ENCODE assay signal across 21 cellular contexts in the genomic region with DNA sequence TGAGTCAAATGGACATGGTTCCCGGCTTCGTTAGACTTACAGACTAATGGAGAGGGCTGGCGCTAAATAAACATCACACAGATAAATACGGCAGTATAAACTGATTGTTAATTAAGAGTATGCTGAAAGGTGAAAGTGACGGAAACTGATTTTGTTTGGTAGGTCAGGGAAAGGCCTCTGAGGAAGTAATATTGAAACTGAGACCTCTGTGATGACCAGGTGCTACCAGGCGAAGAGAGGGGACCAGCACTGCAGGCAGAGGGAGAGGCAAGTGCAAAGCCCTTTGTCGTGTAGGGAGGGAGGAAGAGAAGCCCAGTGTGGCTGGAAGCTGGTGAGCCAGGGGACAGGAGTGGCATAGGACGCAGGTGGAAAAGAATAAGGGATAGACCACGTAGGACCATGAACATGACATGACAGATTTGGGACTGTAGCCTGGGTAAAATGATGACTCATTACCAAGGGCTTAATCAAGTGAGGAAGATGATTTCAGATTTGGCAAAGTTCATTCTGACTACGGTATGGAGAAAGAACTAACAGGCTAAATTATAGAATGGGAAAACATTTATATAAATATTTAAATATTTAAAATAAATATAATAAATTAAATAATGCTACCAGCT.
"Had no signal": no experiment of that assay in that cellular context is flagged by ENCODE, and none has a peak within 500 bp of the region (broad histone marks: within the 10 kb centered on the region; RNA-seq: fewer than 3 reads in every experiment).

No MANE protein-coding gene starts in this region.

- H3K4me3 ChIP-seq: lung, smooth muscle cell had no signal

- H3K27ac Mint-ChIP-seq: activated CD4-positive, alpha-beta memory T cell treated with anti-CD3 and anti-CD28 coated beads, Interleukin-2, amount 10 ng/mL, durations not matched to agents 7 days and 5 days; activated CD8-positive, alpha-beta memory T cell treated with anti-CD3 and anti-CD28 coated beads, Interleukin-2, amount 10 ng/mL, durations not matched to agents 7 days and 5 days; activated naive CD8-positive, alpha-beta T cell treated with anti-CD3 and anti-CD28 coated beads, Interleukin-2, amount 10 ng/mL, durations not matched to agents 7 days and 5 days; activated T-helper 17 cell treated with anti-CD3 and anti-CD28 coated beads, Interleukin-2, amount 50 U/mL, for 72 hours; brain; endodermal cell; natural killer cell had no signal

- H3K36me3 Mint-ChIP-seq: activated CD8-positive, alpha-beta memory T cell treated with anti-CD3 and anti-CD28 coated beads, Interleukin-2, amount 10 ng/mL, durations not matched to agents 7 days and 5 days; activated naive CD8-positive, alpha-beta T cell treated with anti-CD3 and anti-CD28 coated beads, Interleukin-2, amount 10 ng/mL, durations not matched to agents 7 days and 5 days; natural killer cell had no signal

- DNase-seq: activated CD4-positive, alpha-beta memory T cell treated with anti-CD3 and anti-CD28 coated beads, Interleukin-2, amount 10 ng/mL, durations not matched to agents 7 days and 5 days; activated CD4-positive, alpha-beta T cell treated with anti-CD3 and anti-CD28 coated beads for 48 hours; activated CD4-positive, CD25-positive, alpha-beta regulatory T cell; activated CD8-positive, alpha-beta memory T cell treated with anti-CD3 and anti-CD28 coated beads, Interleukin-2, amount 10 ng/mL, durations not matched to agents 7 days and 5 days; activated naive CD4-positive, alpha-beta T cell; activated naive CD8-positive, alpha-beta T cell treated with anti-CD3 and anti-CD28 coated beads, Interleukin-2, amount 10 ng/mL, durations not matched to agents 7 days and 5 days; activated T-cell treated with anti-CD3 and anti-CD28 coated beads, Interleukin-2, amount 50 U/mL, for 1 hour; amygdala; central memory CD4-positive, alpha-beta T cell; endodermal cell; foreskin melanocyte; hypothalamus; natural killer cell; stimulated activated CD4-positive, alpha-beta T cell treated with anti-CD3 and anti-CD28 coated beads, Interleukin-4, amount 100 ng/mL, for 1 hour; T-helper 9 cell had no signal

- H3K4me3 Mint-ChIP-seq: activated CD4-positive, alpha-beta memory T cell treated with anti-CD3 and anti-CD28 coated beads, Interleukin-2, amount 10 ng/mL, durations not matched to agents 7 days and 5 days; activated CD8-positive, alpha-beta memory T cell treated with anti-CD3 and anti-CD28 coated beads, Interleukin-2, amount 10 ng/mL, durations not matched to agents 7 days and 5 days; activated naive CD8-positive, alpha-beta T cell treated with anti-CD3 and anti-CD28 coated beads, Interleukin-2, amount 10 ng/mL, durations not matched to agents 7 days and 5 days; activated T-helper 17 cell treated with anti-CD3 and anti-CD28 coated beads, Interleukin-2, amount 50 U/mL, for 72 hours; brain; endodermal cell; natural killer cell had no signal

- H3K9me3 Mint-ChIP-seq: activated naive CD8-positive, alpha-beta T cell treated with anti-CD3 and anti-CD28 coated beads, Interleukin-2, amount 10 ng/mL, durations not matched to agents 7 days and 5 days; brain; endodermal cell had no signal

- H3K27me3 Mint-ChIP-seq: activated CD4-positive, alpha-beta memory T cell treated with anti-CD3 and anti-CD28 coated beads, Interleukin-2, amount 10 ng/mL, durations not matched to agents 7 days and 5 days; activated CD8-positive, alpha-beta memory T cell treated with anti-CD3 and anti-CD28 coated beads, Interleukin-2, amount 10 ng/mL, durations not matched to agents 7 days and 5 days; activated naive CD8-positive, alpha-beta T cell treated with anti-CD3 and anti-CD28 coated beads, Interleukin-2, amount 10 ng/mL, durations not matched to agents 7 days and 5 days had no signal

- ATAC-seq: activated CD8-positive, alpha-beta memory T cell treated with anti-CD3 and anti-CD28 coated beads, Interleukin-2, amount 10 ng/mL, durations not matched to agents 7 days and 5 days; activated T-helper 17 cell treated with anti-CD3 and anti-CD28 coated beads, Interleukin-2, amount 50 U/mL, for 72 hours; natural killer cell; sciatic nerve had no signal

- H3K4me1 Mint-ChIP-seq: activated CD4-positive, alpha-beta memory T cell treated with anti-CD3 and anti-CD28 coated beads, Interleukin-2, amount 10 ng/mL, durations not matched to agents 7 days and 5 days; activated CD8-positive, alpha-beta memory T cell treated with anti-CD3 and anti-CD28 coated beads, Interleukin-2, amount 10 ng/mL, durations not matched to agents 7 days and 5 days; activated naive CD8-positive, alpha-beta T cell treated with anti-CD3 and anti-CD28 coated beads, Interleukin-2, amount 10 ng/mL, durations not matched to agents 7 days and 5 days; activated T-helper 17 cell treated with anti-CD3 and anti-CD28 coated beads, Interleukin-2, amount 50 U/mL, for 72 hours; natural killer cell had no signal

- H3K27ac ChIP-seq: parathyroid adenoma had no signal
